Comparison of ENCODE assay signal across 10 cellular contexts in the genomic region with DNA sequence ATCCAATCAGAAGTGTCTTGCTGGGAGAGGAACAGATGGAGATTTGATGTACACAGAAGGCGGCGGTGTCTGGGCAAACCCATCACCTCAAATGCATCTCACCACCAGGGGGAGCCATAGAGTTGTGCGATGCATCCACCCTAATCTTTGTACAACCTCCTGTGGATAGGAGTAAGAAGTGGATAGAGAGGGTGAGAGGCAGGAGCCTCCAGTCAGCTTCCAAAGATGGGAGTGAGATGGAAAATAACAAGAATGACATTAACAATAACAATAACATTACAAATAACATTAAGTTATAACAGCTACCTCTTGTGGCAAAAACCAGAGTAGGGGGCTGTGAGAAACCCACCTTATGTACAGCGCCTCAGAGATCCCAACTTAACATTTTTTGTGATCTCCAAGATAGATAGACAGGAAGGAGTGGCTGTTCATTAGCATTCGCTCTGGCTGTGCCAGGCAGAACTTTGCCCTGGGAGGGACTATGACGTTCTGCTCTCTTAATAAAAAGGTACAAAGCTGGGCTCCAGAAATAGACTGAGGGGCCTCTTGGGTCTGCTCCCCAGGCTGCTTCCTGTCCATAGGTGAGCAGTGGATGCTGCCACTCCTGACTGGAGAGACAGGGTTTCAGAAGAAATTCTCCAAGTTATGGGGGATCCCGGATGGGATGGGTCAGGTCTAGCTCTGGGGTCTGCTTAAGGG. TPM values are rescaled to one million over a fixed set of nuclear protein-coding genes. Genes with fewer than 3 reads are reported as not detected.
A peak's percentile ranks its signal among the peaks of the same experiment; 100 is the strongest.
DNase-seq lines count a peak whose midpoint lies in the region; ATAC-seq, FAIRE-seq and TF ChIP-seq lines count a peak whose summit lies in the region.
"Had no signal": no experiment of that assay in that cellular context is flagged by ENCODE, and none has a peak within 500 bp of the region (broad histone marks: within the 10 kb centered on the region; RNA-seq: fewer than 3 reads in every experiment).

No MANE protein-coding gene starts in this region.

- ATAC-seq in activated B cell treated with CpG ODN at 0.5 μM for 24 hours (ENCODE audit: low read depth) (peak; percentile 67), left colon (peak; percentile 59), GM18520 (IDR thresholded peaks at IDR 0.05; ENCODE audit: unreplicated experiment) (no peak)

- H3K9me3 Mint-ChIP-seq in activated B cell treated with CpG ODN at 0.5 μM for 24 hours = no peaks in the 10 kb centered on the region

- CTCF ChIA-PET in activated B cell treated with CpG ODN at 0.5 μM for 24 hours (lab: Charles Lee) = interaction anchor here (0.6 to 11.8 kb wide), 38 partner anchors 11 to 595 kb away, joined by 3 to 414 read pairs (median 4); partner anchors contain the start of genes SIGLEC10, SIGLEC6 and ZNF175

- H3K27ac Mint-ChIP-seq in activated B cell treated with CpG ODN at 0.5 μM for 24 hours = no peak overlapping the region
- H3K27ac Mint-ChIP-seq: stimulated activated naive CD8-positive, alpha-beta T cell treated with anti-CD3 and anti-CD28 coated beads, Interleukin-15, Interleukin-2, amounts not matched to agents 100 ng/mL and 50 ng/mL, for 24 hours had no signal

- intact Hi-C loops in activated B cell treated with CpG ODN at 0.5 μM for 24 hours (cut with micrococcal nuclease) (loop anchor here (1.0 to 2.0 kb wide), 7 partner anchors 42 to 306 kb away; no protein-coding TSS in a partner anchor), left colon (cut with DNase I, micrococcal nuclease) (loop anchor here in 1 of 2 donors (5.0 kb wide), 1 partner anchor 184 kb away; no protein-coding TSS in a partner anchor)

- H3K4me3 ChIP-seq in bronchial epithelial cell (ENCODE audit: low read depth, low read length) = no peak overlapping the region
- H3K4me3 ChIP-seq: BLaER1 treated with 17β-estradiol and CSF1 and Interleukin-3, amounts not matched to agents 10 nM and 100 nM had no signal

- no peak overlapping the region for H3K4me3 Mint-ChIP-seq in activated B cell treated with CpG ODN at 0.5 μM for 24 hours
- H3K4me3 Mint-ChIP-seq: stimulated activated naive CD8-positive, alpha-beta T cell treated with anti-CD3 and anti-CD28 coated beads, Interleukin-15, Interleukin-2, amounts not matched to agents 100 ng/mL and 50 ng/mL, for 24 hours had no signal

- H3K27me3 ChIP-seq in bronchial epithelial cell (ENCODE audit: control insufficient read depth, insufficient read depth, low read length) = no peaks in the 10 kb centered on the region
- H3K27me3 ChIP-seq: BLaER1 treated with 17β-estradiol and CSF1 and Interleukin-3, amounts not matched to agents 10 nM and 100 nM had no signal

- H3K4me1 Mint-ChIP-seq in activated B cell treated with CpG ODN at 0.5 μM for 24 hours = peaks cover 10% of the 10 kb centered on the region

- DNase-seq in NCI-H2107 (lab: John Stamatoyannopoulos, UW) (peak; percentile 52), NCI-H2107 treated with DMSO at 0.1 percent for 48 hours (lab: John Stamatoyannopoulos, UW; ENCODE audit: unreplicated experiment) (no peak), NCI-H2196 (lab: John Stamatoyannopoulos, UW; ENCODE audit: unreplicated experiment) (peak; percentile 68), activated B cell treated with CpG ODN at 0.5 μM for 24 hours (peak; percentile 56), bronchial epithelial cell (ENCODE audit: low read depth) (peak; percentile 42), left colon (peak; percentile 45 to 88)
- DNase-seq in stimulated activated CD4-positive, alpha-beta T cell treated with anti-CD3 and anti-CD28 coated beads, Interleukin-2, amount 100 ng/mL, for 4 hours (ENCODE audit: low read depth) = peak; percentile 85

- no peaks in the 10 kb centered on the region for H3K36me3 Mint-ChIP-seq in activated B cell treated with CpG ODN at 0.5 μM for 24 hours (ENCODE audit: low read depth)

- no peak for FAIRE-seq in bronchial epithelial cell (lab: Jason Lieb, UNC)

- H3K27me3 Mint-ChIP-seq in activated B cell treated with CpG ODN at 0.5 μM for 24 hours = peaks cover 5% of the 10 kb centered on the region

- H3K36me3 ChIP-seq in bronchial epithelial cell (ENCODE audit: control insufficient read depth, insufficient read depth, low read length) = no peaks in the 10 kb centered on the region
- H3K36me3 ChIP-seq: BLaER1 treated with 17β-estradiol and CSF1 and Interleukin-3, amounts not matched to agents 10 nM and 100 nM had no signal

- peak; percentile 40 for TF ChIP-seq CTCF in activated B cell treated with CpG ODN at 0.5 μM for 24 hours (IDR thresholded peaks at IDR 0.05)
- TF ChIP-seq CTCF in bronchial epithelial cell (IDR thresholded peaks at IDR 0.05; ENCODE audit: insufficient read depth, low read length, severe bottlenecking) = peak; percentile 75

- POLR2A ChIA-PET in activated B cell treated with CpG ODN at 0.5 μM for 24 hours (lab: Charles Lee) = interaction anchor here (0.8 to 0.9 kb wide), 2 partner anchors 52 to 184 kb away, joined by 3 read pairs; no protein-coding TSS in a partner anchor

RNA-seq across cellular contexts. Expression of gene CEACAM18, which starts 5.2 kb away (rescaled TPM):
- not detected in 2 replicates for total RNA-seq in activated B cell treated with CpG ODN at 0.5 μM for 24 hours
- total RNA-seq in bronchial epithelial cell = not detected in 2 replicates
- not detected for total RNA-seq in left colon

RNA-seq across cellular contexts. Expression of gene SIGLEC8, which starts 14.9 kb away (rescaled TPM):
- total RNA-seq in activated B cell treated with CpG ODN at 0.5 μM for 24 hours (not detected in 2 replicates), bronchial epithelial cell (not detected in 2 replicates), left colon (1 to 10 TPM in 1 of 2 donors, under 1 TPM in 1; 0.49 to 1.9 TPM)

RNA-seq across cellular contexts. Expression of gene SIGLEC12, which starts 28.4 kb away (rescaled TPM):
- total RNA-seq in activated B cell treated with CpG ODN at 0.5 μM for 24 hours (not detected in 2 replicates), bronchial epithelial cell (not detected in 2 replicates), left colon (under 1 TPM; 0.28 to 0.46 TPM)

RNA-seq across cellular contexts. Expression of gene SIGLEC10, which starts 55.7 kb away (rescaled TPM):
- 50.3 and 52.2 TPM in 2 replicates for total RNA-seq in activated B cell treated with CpG ODN at 0.5 μM for 24 hours
- not detected in 2 replicates for total RNA-seq in bronchial epithelial cell
- total RNA-seq in left colon = 1 to 10 TPM; 1.3 to 4.5 TPM

RNA-seq across cellular contexts. Expression of gene SIGLEC6, which starts 58.3 kb away (rescaled TPM):
- total RNA-seq in activated B cell treated with CpG ODN at 0.5 μM for 24 hours (16.4 and 28.7 TPM in 2 replicates), bronchial epithelial cell (not detected in 2 replicates), left colon (1 to 10 TPM in 1 of 2 donors, under 1 TPM in 1; 0.85 to 2.7 TPM)
